In the genomic region with DNA sequence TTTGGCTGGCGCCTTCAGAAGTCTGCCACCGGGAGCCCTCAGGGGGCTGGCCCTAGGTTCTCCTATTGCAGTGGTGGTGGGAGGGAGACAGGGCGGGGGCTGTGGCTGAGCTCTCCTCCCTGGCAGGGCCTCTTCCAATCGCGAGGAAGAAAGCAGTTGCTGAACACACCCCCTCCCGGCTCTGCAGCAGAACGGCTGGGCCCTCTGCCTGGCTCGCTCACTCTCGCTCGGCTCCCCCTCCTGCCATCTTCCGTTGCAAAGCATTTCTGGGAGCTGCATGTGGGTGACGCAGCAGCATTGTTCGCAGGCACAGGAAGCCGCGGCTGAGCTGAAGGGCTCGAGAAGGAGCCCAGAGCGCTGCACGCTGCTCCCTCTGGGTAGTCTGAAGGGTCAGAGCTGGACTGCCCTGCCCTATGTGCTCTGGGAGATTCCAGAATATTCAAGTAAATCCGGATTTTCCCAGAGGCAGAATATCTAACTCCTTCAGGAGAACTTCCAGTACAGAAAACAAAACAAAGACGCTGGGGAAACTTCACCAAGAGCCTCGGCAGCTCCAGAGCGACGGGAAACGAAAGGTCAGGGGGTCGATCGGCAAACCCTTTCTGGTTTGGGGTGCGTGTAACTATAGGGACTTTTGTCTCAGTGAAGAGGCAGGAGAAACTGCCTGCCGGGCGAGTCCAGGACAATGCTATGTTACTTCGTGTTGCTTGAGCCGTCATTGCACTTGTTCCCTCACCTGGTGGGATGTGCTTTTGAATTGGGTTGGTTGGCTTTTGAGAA, we compare ENCODE assay signal across 8 cellular contexts. TPM values are rescaled to one million over a fixed set of nuclear protein-coding genes. Genes with fewer than 3 reads are reported as not detected.
A peak's percentile ranks its signal among the peaks of the same experiment; 100 is the strongest.
DNase-seq lines count a peak whose midpoint lies in the region; ATAC-seq and TF ChIP-seq lines count a peak whose summit lies in the region.

No MANE protein-coding gene starts in this region.

- TF ChIP-seq POLR2A in breast epithelium (IDR thresholded peaks at IDR 0.05) = peak; percentile 84

- H3K9ac ChIP-seq in skeletal muscle tissue (ENCODE audit: low read depth in 1 of 3, low read length in 3 of 3) = peak overlapping the region; percentile 88 to 99 (median 95)

- in situ Hi-C loops in ACHN (cut with HindIII; ENCODE audit: low pct_ligation_motif_present, low pct_unique_long_range_greater_than_20kb, low sequenced_read_pairs) = no loop called here

- H3K27me3 ChIP-seq in breast epithelium (no peaks in the 10 kb centered on the region), skeletal muscle tissue (ENCODE audit: control insufficient read depth in 3 of 3, insufficient read depth in 3 of 3, low read length in 3 of 3) (no peaks in the 10 kb centered on the region)

- intact Hi-C loops in breast epithelium (cut with DNase I; ENCODE audit: low total_unique reads) = no loop called here

- H3K27ac ChIP-seq in VCaP (peak overlapping the region; percentile 93), breast epithelium (peak overlapping the region; percentile 94 to 95), skeletal muscle tissue (ENCODE audit: low read depth, low read length) (peak overlapping the region; percentile 92)

- H3K4me1 ChIP-seq in breast epithelium (peaks cover 0 to 16% of the 10 kb centered on the region in 2 donors), skeletal muscle tissue (ENCODE audit: control insufficient read depth in 3 of 3, insufficient read depth in 3 of 3, low read length in 3 of 3) (peaks cover 30 to 44% (median 41%) of the 10 kb centered on the region in 3 donors)

- ATAC-seq in GM18870 (IDR thresholded peaks at IDR 0.05; ENCODE audit: unreplicated experiment) = peak; percentile 70
- ATAC-seq in HG03108 (IDR thresholded peaks at IDR 0.05; ENCODE audit: unreplicated experiment) = peak; percentile 77

- H3K36me3 ChIP-seq in breast epithelium (no peaks in the 10 kb centered on the region), skeletal muscle tissue (ENCODE audit: control insufficient read depth in 3 of 3, insufficient read depth in 3 of 3, low read length in 3 of 3) (peaks cover 3 to 18% (median 16%) of the 10 kb centered on the region in 3 donors)

- DNase-seq in ACHN (peak; percentile 96), NCI-H2196 (lab: John Stamatoyannopoulos, UW; ENCODE audit: unreplicated experiment) (peak; percentile 97), breast epithelium (ENCODE audit: low spot score in 2 of 2) (peak; percentile 97 to 98)

- H3K9me3 ChIP-seq in breast epithelium (no peaks in the 10 kb centered on the region), iPS-18c (ENCODE audit: control insufficient read depth, insufficient read depth, low read length) (no peaks in the 10 kb centered on the region), skeletal muscle tissue (ENCODE audit: control insufficient read depth in 3 of 3, low read length in 3 of 3) (no peaks in the 10 kb centered on the region)

- H3K4me3 ChIP-seq in breast epithelium (peak overlapping the region; percentile 64 to 78 (median 74)), iPS-18c (ENCODE audit: insufficient read depth, low read depth, low read length) (peak overlapping the region; percentile 90), skeletal muscle tissue (ENCODE audit: low read length in 3 of 3) (peak overlapping the region; percentile 85 to 95 (median 95))

- TF ChIP-seq CTCF in VCaP (conservative IDR thresholded peaks at IDR 0.05) (peak; percentile 20; the same call in 1 of the 2 replicates), breast epithelium (IDR thresholded peaks at IDR 0.05) (peak in 2 of 3 donors; percentile 22 to 30)

RNA-seq across cellular contexts. Expression of gene GRK2, which starts 26.3 kb away (rescaled TPM):
- total RNA-seq in breast epithelium (10 to 100 TPM; 41.1 to 52.8 (median 52.1) TPM), skeletal muscle tissue (27.7 TPM)

RNA-seq across cellular contexts. Expression of gene ANKRD13D, which starts 49.1 kb away (rescaled TPM):
- total RNA-seq in breast epithelium (10 to 100 TPM; 23.7 to 51.8 (median 40.7) TPM), skeletal muscle tissue (12.5 TPM)

Comparison
In these comparisons a context has a peak if more than half of its experiments do, and no peak if none do; other contexts are left out.
1. Peak in every context shown above with its lines: DNase-seq, ATAC-seq, H3K4me3 ChIP-seq and H3K27ac ChIP-seq.